Comparison of ENCODE assay signal across 11 cellular contexts in genomic region chr11:606245-606644, GRCh38. TPM values are rescaled to one million over a fixed set of nuclear protein-coding genes. Genes with fewer than 3 reads are reported as not detected.
DNase-seq lines count a peak whose midpoint lies in the region; ATAC-seq and TF ChIP-seq lines count a peak whose summit lies in the region.
"Had no signal": no experiment of that assay in that cellular context is flagged by ENCODE, and none has a peak within 500 bp of the region (broad histone marks: within the 10 kb centered on the region; RNA-seq: fewer than 3 reads in every experiment).

No MANE protein-coding gene starts in this region.

- DNase-seq in left ventricle myocardium superior (peak; percentile 85), NCI-H748 treated with DMSO at 0.1 percent for 48 hours (lab: John Stamatoyannopoulos, UW) (no peak)
- DNase-seq: NCI-H1048; stimulated activated naive CD8-positive, alpha-beta T cell treated with anti-CD3 and anti-CD28 coated beads, Interleukin-15, Interleukin-2, amounts not matched to agents 100 U/mL and 50 U/mL, for 24 hours; SW 1271 had no signal

- ATAC-seq in left ventricle myocardium superior = peak; percentile 92
- ATAC-seq in HG03460 (IDR thresholded peaks at IDR 0.05; ENCODE audit: unreplicated experiment) = no peak
- ATAC-seq in GM19324 (IDR thresholded peaks at IDR 0.05; ENCODE audit: low FRiP score, unreplicated experiment) = no peak
- ATAC-seq: stimulated activated naive CD8-positive, alpha-beta T cell treated with anti-CD3 and anti-CD28 coated beads, Interleukin-15, Interleukin-2, amounts not matched to agents 100 U/mL and 50 U/mL, for 24 hours had no signal

- intact Hi-C loops in left ventricle myocardium superior (cut with micrococcal nuclease) = no loop called here

- 0 out of 2 replicates have a peak overlapping the region, but pooled peaks have one; percentile 17 for H3K27ac ChIP-seq in 22Rv1
- peak overlapping the region; percentile 45 for H3K27ac ChIP-seq in VCaP

- TF ChIP-seq CTCF in 22Rv1 (IDR thresholded peaks at IDR 0.05) = no peak
- no peak for TF ChIP-seq CTCF in VCaP (conservative IDR thresholded peaks at IDR 0.05)

RNA-seq across cellular contexts. Expression of gene IRF7, which starts 9.5 kb away (rescaled TPM):
- 14.4 TPM for total RNA-seq in left ventricle myocardium superior

RNA-seq across cellular contexts. Expression of gene CDHR5, which starts 18.5 kb away (rescaled TPM):
- total RNA-seq in left ventricle myocardium superior = not detected
- total RNA-seq: frontal cortex, osteocyte had no signal

RNA-seq across cellular contexts. Expression of gene SCT, which starts 20.7 kb away (rescaled TPM):
- total RNA-seq in left ventricle myocardium superior = not detected
- total RNA-seq: frontal cortex, osteocyte had no signal

RNA-seq across cellular contexts. Expression of gene PHRF1, which starts 30.0 kb away (rescaled TPM):
- total RNA-seq in left ventricle myocardium superior = 18.5 TPM

RNA-seq across cellular contexts. Expression of gene DRD4, which starts 30.8 kb away (rescaled TPM):
- not detected for total RNA-seq in left ventricle myocardium superior
- total RNA-seq: frontal cortex had no signal
